In genomic region chr4:2284934-2285664, GRCh38 we compare ENCODE assay signal across 12 cellular contexts. TPM values are rescaled to one million over a fixed set of nuclear protein-coding genes. Genes with fewer than 3 reads are reported as not detected.
DNase-seq lines count a peak whose midpoint lies in the region; ATAC-seq and TF ChIP-seq lines count a peak whose summit lies in the region.
"Had no signal": no experiment of that assay in that cellular context is flagged by ENCODE, and none has a peak within 500 bp of the region (broad histone marks: within the 10 kb centered on the region; RNA-seq: fewer than 3 reads in every experiment).

No MANE protein-coding gene starts in this region.

- no peaks in the 10 kb centered on the region for H3K9me3 ChIP-seq in Panc1 (ENCODE audit: control insufficient read depth, insufficient read depth, low read depth, low read length)

- intact Hi-C loops in Panc1 (cut with micrococcal nuclease; ENCODE audit: unreplicated experiment) (no loop called here), sciatic nerve (cut with DNase I) (loop anchor here (5.0 kb wide), 1 partner anchor 157 kb away; no protein-coding TSS in a partner anchor)

- no peaks in the 10 kb centered on the region for H3K27me3 ChIP-seq in Panc1 (ENCODE audit: control insufficient read depth, insufficient read depth, low read length)

- in situ Hi-C loops in Panc1 (cut with HindIII; ENCODE audit: low pct_unique_long_range_greater_than_20kb, low sequenced_read_pairs), result no loop called here

- BruUV-seq in Panc1 (replicated peaks; lab: Mats Ljungman, UMichigan), result no TSS peak

- H3K27ac ChIP-seq in Panc1 (ENCODE audit: low read length), result no peak overlapping the region

- no peak for TF ChIP-seq CTCF in Panc1 (IDR thresholded peaks at IDR 0.05)
- TF ChIP-seq CTCF in fibroblast of mammary gland (conservative IDR thresholded peaks at IDR 0.05; ENCODE audit: control insufficient read depth, insufficient read depth, low read depth, low read length), result no peak

- DNase-seq in activated gamma-delta T cell (lab: John Stamatoyannopoulos, UW) (peak; percentile 52), activated gamma-delta T cell treated with Interleukin-2 at 50 U/mL for 16 hours (no peak), Panc1 (ENCODE audit: low read depth, low spot score) (no peak), fibroblast of mammary gland (ENCODE audit: low read depth) (peak; percentile 74), sciatic nerve (ENCODE audit: low spot score) (peak; percentile 33), DMS114 treated with DMSO at 0.1 percent for 48 hours (lab: John Stamatoyannopoulos, UW; ENCODE audit: unreplicated experiment) (no peak), NCI-H345 (lab: John Stamatoyannopoulos, UW) (no peak)
- no peak for DNase-seq in stimulated activated CD4-positive, alpha-beta T cell treated with anti-CD3 and anti-CD28 coated beads, Interleukin-12 subunit alpha, Interleukin-12 subunit beta, amount 100 ng/mL, for 4 hours
- DNase-seq: MM.1S, NCI-H69, small intestine had no signal

- H3K36me3 ChIP-seq in Panc1 (ENCODE audit: control insufficient read depth, insufficient read depth, low read length), result no peaks in the 10 kb centered on the region

- ATAC-seq in Panc1 (peak; percentile 23; the same call in 1 of the 2 replicates), sciatic nerve (no peak)
- ATAC-seq: stimulated activated effector memory CD8-positive, alpha-beta T cell treated with anti-CD3 and anti-CD28 coated beads, Interleukin-12 subunit alpha, Interleukin-12 subunit beta, amount 100 ng/mL, for 72 hours had no signal

- POLR2A ChIA-PET in Panc1 (lab: Charles Lee), result no interaction called here

- H3K4me3 ChIP-seq in Panc1 (ENCODE audit: low read depth in 2 of 2, low read length in 2 of 2) (no peak overlapping the region), fibroblast of mammary gland (ENCODE audit: control insufficient read depth, low read depth, low read length) (no peak overlapping the region)

- no peaks in the 10 kb centered on the region for H3K4me1 ChIP-seq in Panc1 (ENCODE audit: control insufficient read depth, insufficient read depth, low read length)

- CTCF ChIA-PET in Panc1 (lab: Charles Lee), result no interaction called here

RNA-seq across cellular contexts. Expression of gene MXD4, which starts 23.2 kb away (rescaled TPM):
- total RNA-seq in Panc1 (2021; ENCODE audit: unreplicated experiment), result 32.7 TPM
- 45.0 TPM for polyA plus RNA-seq in Panc1 (2012; ENCODE audit: insufficient read length)
- total RNA-seq in sciatic nerve, result 84.7 TPM

RNA-seq across cellular contexts. Expression of gene HAUS3, which starts 43.2 kb away (rescaled TPM):
- total RNA-seq in Panc1 (2021; ENCODE audit: unreplicated experiment) (11.2 TPM), sciatic nerve (15.4 TPM)
- 2.9 TPM for polyA plus RNA-seq in Panc1 (2012; ENCODE audit: insufficient read length)

RNA-seq across cellular contexts. Expression of gene POLN, which starts 43.2 kb away (rescaled TPM):
- total RNA-seq in Panc1 (2021; ENCODE audit: unreplicated experiment) (4.3 TPM), sciatic nerve (7.7 TPM)
- polyA plus RNA-seq in Panc1 (2012; ENCODE audit: insufficient read length), result 2.3 TPM

Comparison
In these comparisons a context has a peak if more than half of its experiments do, and no peak if none do; other contexts are left out.
1. DNase-seq: peak in activated gamma-delta T cell (single experiment), fibroblast of mammary gland (single experiment) and sciatic nerve (single experiment); none in activated gamma-delta T cell treated with Interleukin-2 at 50 U/mL for 16 hours (single experiment), Panc1 (single experiment), stimulated activated CD4-positive, alpha-beta T cell treated with anti-CD3 and anti-CD28 coated beads, Interleukin-12 subunit alpha, Interleukin-12 subunit beta, amount 100 ng/mL, for 4 hours (single experiment), DMS114 treated with DMSO at 0.1 percent for 48 hours (single experiment) and NCI-H345 (single experiment).